In genomic region chr2:64649626-64650025, GRCh38 we compare ENCODE assay signal across 9 cellular contexts. TPM values are rescaled to one million over a fixed set of nuclear protein-coding genes. Genes with fewer than 3 reads are reported as not detected.
DNase-seq lines count a peak whose midpoint lies in the region; ATAC-seq and TF ChIP-seq lines count a peak whose summit lies in the region.
"Had no signal": no experiment of that assay in that cellular context is flagged by ENCODE, and none has a peak within 500 bp of the region (broad histone marks: within the 10 kb centered on the region; RNA-seq: fewer than 3 reads in every experiment).

No MANE protein-coding gene starts in this region.

- H3K36me3 ChIP-seq in left lung: no peaks in the 10 kb centered on the region

- peaks cover 77% of the 10 kb centered on the region for H3K4me1 Mint-ChIP-seq in activated T-helper 1 cell treated with anti-CD3 and anti-CD28 coated beads, Interleukin-12 subunit alpha, Interleukin-12 subunit beta, Interleukin-2, Interleukin-4 antibody, amounts not matched to agents 30 ng/mL and 10 ng/mL and 1 ng/mL, durations not matched to agents 14 hours and 24 hours and 36 hours (ENCODE audit: low read depth)

- intact Hi-C loops in activated T-helper 1 cell treated with anti-CD3 and anti-CD28 coated beads, Interleukin-12 subunit alpha, Interleukin-12 subunit beta, Interleukin-2, Interleukin-4 antibody, amounts not matched to agents 30 ng/mL and 10 ng/mL and 1 ng/mL, durations not matched to agents 14 hours and 24 hours and 36 hours (cut with micrococcal nuclease): loop anchor here (5.0 to 10.0 kb wide), 3 partner anchors 547 to 805 kb away; partner anchors contain the start of gene UGP2
- intact Hi-C loops in left lung (cut with DNase I): loop anchor here in 1 of 2 donors (5.0 kb wide), 1 partner anchor 103 kb away; no protein-coding TSS in a partner anchor

- H3K9me3 ChIP-seq in left lung: no peaks in the 10 kb centered on the region

- peaks cover 3% of the 10 kb centered on the region for H3K27me3 Mint-ChIP-seq in activated T-helper 1 cell treated with anti-CD3 and anti-CD28 coated beads, Interleukin-12 subunit alpha, Interleukin-12 subunit beta, Interleukin-2, Interleukin-4 antibody, amounts not matched to agents 30 ng/mL and 10 ng/mL and 1 ng/mL, durations not matched to agents 14 hours and 24 hours and 36 hours (ENCODE audit: insufficient read depth)

- H3K9me3 Mint-ChIP-seq in activated T-helper 1 cell treated with anti-CD3 and anti-CD28 coated beads, Interleukin-12 subunit alpha, Interleukin-12 subunit beta, Interleukin-2, Interleukin-4 antibody, amounts not matched to agents 30 ng/mL and 10 ng/mL and 1 ng/mL, durations not matched to agents 14 hours and 24 hours and 36 hours: no peaks in the 10 kb centered on the region

- ATAC-seq in left lung: peak; percentile 10
- no peak for ATAC-seq in stimulated activated naive CD8-positive, alpha-beta T cell treated with anti-CD3 and anti-CD28 coated beads, Interleukin-15, Interleukin-2, amounts not matched to agents 100 U/mL and 50 U/mL, for 24 hours

- H3K27ac ChIP-seq in left lung: peak overlapping the region in 1 of 2 donors; percentile 13

- H3K4me3 ChIP-seq in left lung: no peak overlapping the region

- no peak for TF ChIP-seq CTCF in left lung (IDR thresholded peaks at IDR 0.05)

- peaks cover 23 to 77% of the 10 kb centered on the region in 2 donors for H3K4me1 ChIP-seq in left lung

- peak overlapping the region; percentile 59 for H3K4me3 Mint-ChIP-seq in activated T-helper 1 cell treated with anti-CD3 and anti-CD28 coated beads, Interleukin-12 subunit alpha, Interleukin-12 subunit beta, Interleukin-2, Interleukin-4 antibody, amounts not matched to agents 30 ng/mL and 10 ng/mL and 1 ng/mL, durations not matched to agents 14 hours and 24 hours and 36 hours

- no peaks in the 10 kb centered on the region for H3K27me3 ChIP-seq in left lung

- H3K36me3 Mint-ChIP-seq in activated T-helper 1 cell treated with anti-CD3 and anti-CD28 coated beads, Interleukin-12 subunit alpha, Interleukin-12 subunit beta, Interleukin-2, Interleukin-4 antibody, amounts not matched to agents 30 ng/mL and 10 ng/mL and 1 ng/mL, durations not matched to agents 14 hours and 24 hours and 36 hours (ENCODE audit: low read depth): peaks cover 10% of the 10 kb centered on the region

- in situ Hi-C loops in G401 (cut with HindIII; ENCODE audit: low sequenced_read_pairs): loop anchor here (5.0 kb wide), 1 partner anchor 98 kb away; no protein-coding TSS in a partner anchor

- peak overlapping the region; percentile 58 for H3K27ac Mint-ChIP-seq in activated T-helper 1 cell treated with anti-CD3 and anti-CD28 coated beads, Interleukin-12 subunit alpha, Interleukin-12 subunit beta, Interleukin-2, Interleukin-4 antibody, amounts not matched to agents 30 ng/mL and 10 ng/mL and 1 ng/mL, durations not matched to agents 14 hours and 24 hours and 36 hours

- DNase-seq in NCI-H82 (lab: John Stamatoyannopoulos, UW) (peak; percentile 46), NCI-H82 treated with DMSO at 0.1 percent for 48 hours (lab: John Stamatoyannopoulos, UW; ENCODE audit: unreplicated experiment) (no peak), left lung (peak; percentile 59 to 81), G401 (ENCODE audit: low spot score) (no peak), germinal center (ENCODE audit: low spot score) (no peak), T1000 (lab: John Stamatoyannopoulos, UW) (no peak)
- DNase-seq in activated T-helper 1 cell treated with anti-CD3 and anti-CD28 coated beads, Interleukin-12 subunit alpha, Interleukin-12 subunit beta, Interleukin-2, Interleukin-4 antibody, amounts not matched to agents 30 ng/mL and 10 ng/mL and 1 ng/mL, durations not matched to agents 14 hours and 24 hours and 36 hours (ENCODE audit: low spot score): no peak
- peak; percentile 18 for DNase-seq in stimulated activated naive CD8-positive, alpha-beta T cell treated with anti-CD3 and anti-CD28 coated beads, Interleukin-15, Interleukin-2, amounts not matched to agents 100 U/mL and 50 U/mL, for 24 hours
- DNase-seq: NCI-H69 had no signal

RNA-seq across cellular contexts. Expression of gene SERTAD2, which starts 4.1 kb away (rescaled TPM):
- total RNA-seq in activated T-helper 1 cell treated with anti-CD3 and anti-CD28 coated beads, Interleukin-12 subunit alpha, Interleukin-12 subunit beta, Interleukin-2, Interleukin-4 antibody, amounts not matched to agents 30 ng/mL and 10 ng/mL and 1 ng/mL, durations not matched to agents 14 hours and 24 hours and 36 hours: 27.3 and 28.5 TPM in 2 replicates
- total RNA-seq in left lung: 10 to 100 TPM; 17.9 to 18.4 TPM
- 19.3 and 28.9 TPM in 2 replicates for total RNA-seq in G401 (2014; rRNA removed; shearing (Covaris generic))

Comparison
In these comparisons a context has a peak if more than half of its experiments do, and no peak if none do; other contexts are left out.
1. DNase-seq: peak in NCI-H82 (single experiment), left lung (2 of 2) and stimulated activated naive CD8-positive, alpha-beta T cell treated with anti-CD3 and anti-CD28 coated beads, Interleukin-15, Interleukin-2, amounts not matched to agents 100 U/mL and 50 U/mL, for 24 hours (single experiment); none in NCI-H82 treated with DMSO at 0.1 percent for 48 hours (single experiment), activated T-helper 1 cell treated with anti-CD3 and anti-CD28 coated beads, Interleukin-12 subunit alpha, Interleukin-12 subunit beta, Interleukin-2, Interleukin-4 antibody, amounts not matched to agents 30 ng/mL and 10 ng/mL and 1 ng/mL, durations not matched to agents 14 hours and 24 hours and 36 hours (single experiment), G401 (single experiment), germinal center (single experiment) and T1000 (single experiment).